9 cellular contexts compared by ENCODE assay signal in the genomic region with DNA sequence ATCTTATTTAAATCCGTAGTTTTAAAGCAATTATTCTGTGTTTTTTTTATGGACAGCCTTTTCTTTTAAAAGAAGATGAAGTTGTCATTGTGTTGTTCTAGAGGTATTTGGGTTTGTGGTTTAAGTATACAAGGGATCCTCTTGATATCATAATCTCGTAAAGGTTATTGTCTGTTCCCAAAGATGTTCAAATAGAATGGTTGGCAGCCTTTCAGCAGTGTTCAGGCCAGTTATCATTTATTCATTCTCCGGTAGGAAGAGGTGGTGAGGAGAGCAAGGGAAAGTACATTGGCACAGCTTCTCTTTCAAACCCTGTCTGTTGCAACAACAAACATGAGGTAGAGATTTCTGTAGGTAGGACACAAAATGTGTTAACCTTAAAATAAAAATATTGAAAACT.
"Had no signal": no experiment of that assay in that cellular context is flagged by ENCODE, and none has a peak within 500 bp of the region (broad histone marks: within the 10 kb centered on the region; RNA-seq: fewer than 3 reads in every experiment).

No MANE protein-coding gene starts in this region.

- ATAC-seq: HepG2, K562 had no signal

- DNase-seq: GM23248, GOT3, H9, HCEC 1CT, IMR-90, KG1 had no signal

- H3K4me3 ChIP-seq: GM23248, K562 had no signal

- H3K27ac ChIP-seq: GM23248, HL-60 had no signal
